In genomic region chr4:157824006-157824405, GRCh38 we compare ENCODE assay signal across 14 cellular contexts.
"Had no signal": no experiment of that assay in that cellular context is flagged by ENCODE, and none has a peak within 500 bp of the region (broad histone marks: within the 10 kb centered on the region; RNA-seq: fewer than 3 reads in every experiment).

No MANE protein-coding gene starts in this region.

- H3K4me3 Mint-ChIP-seq: activated T-cell treated with anti-CD3 and anti-CD28 coated beads, Interleukin-2, amount 50 U/mL, for 72 hours; immature natural killer cell; stimulated activated naive CD8-positive, alpha-beta T cell treated with anti-CD3 and anti-CD28 coated beads, Interleukin-15, amount 100 ng/mL, for 72 hours; T-helper 1 cell treated with Interleukin-12 subunit alpha and Interleukin-12 subunit beta and Interleukin-4 antibody, amounts not matched to agents 30 μg/mL and 1 μg/mL, for 36 hours had no signal

- H3K36me3 ChIP-seq: ascending aorta, heart right ventricle had no signal

- H3K27me3 ChIP-seq: ascending aorta, heart right ventricle had no signal

- H3K4me3 ChIP-seq: ascending aorta, heart right ventricle had no signal

- H3K27me3 Mint-ChIP-seq: progenitor cell of endocrine pancreas; stimulated activated naive CD8-positive, alpha-beta T cell treated with anti-CD3 and anti-CD28 coated beads, Interleukin-15, amount 100 ng/mL, for 72 hours had no signal

- H3K9me3 ChIP-seq: ascending aorta had no signal

- DNase-seq: activated CD4-positive, CD25-positive, alpha-beta regulatory T cell treated with anti-CD3 and anti-CD28 coated beads, Interleukin-2, amount 50 U/mL, for 72 hours; activated effector memory CD4-positive, alpha-beta T cell treated with anti-CD3 and anti-CD28 coated beads, Interleukin-2, amount 50 U/mL, for 16 hours; activated naive CD4-positive, alpha-beta T cell treated with anti-CD3 and anti-CD28 coated beads, Interleukin-2, amount 50 U/mL, for 16 hours; activated T-cell treated with anti-CD3 and anti-CD28 coated beads, Interleukin-2, amount 50 U/mL, for 72 hours; cerebellar nuclear complex; cortex of kidney; heart right ventricle; immature natural killer cell; midbrain; stimulated activated CD4-positive, alpha-beta T cell treated with anti-CD3 and anti-CD28 coated beads, Interleukin-2, amount 100 ng/mL, for 48 hours; stimulated activated naive CD8-positive, alpha-beta T cell treated with anti-CD3 and anti-CD28 coated beads, Interleukin-15, amount 100 ng/mL, for 72 hours had no signal

- ATAC-seq: activated T-cell treated with anti-CD3 and anti-CD28 coated beads, Interleukin-2, amount 50 U/mL, for 72 hours; heart right ventricle; stimulated activated naive CD8-positive, alpha-beta T cell treated with anti-CD3 and anti-CD28 coated beads, Interleukin-15, amount 100 ng/mL, for 72 hours had no signal

- H3K27ac ChIP-seq: ascending aorta, heart right ventricle had no signal

- H3K4me1 Mint-ChIP-seq: immature natural killer cell; stimulated activated naive CD8-positive, alpha-beta T cell treated with anti-CD3 and anti-CD28 coated beads, Interleukin-15, amount 100 ng/mL, for 72 hours had no signal

- H3K27ac Mint-ChIP-seq: activated T-cell treated with anti-CD3 and anti-CD28 coated beads, Interleukin-2, amount 50 U/mL, for 72 hours; immature natural killer cell; progenitor cell of endocrine pancreas; stimulated activated naive CD8-positive, alpha-beta T cell treated with anti-CD3 and anti-CD28 coated beads, Interleukin-15, amount 100 ng/mL, for 72 hours; T-helper 1 cell treated with Interleukin-12 subunit alpha and Interleukin-12 subunit beta and Interleukin-4 antibody, amounts not matched to agents 30 μg/mL and 1 μg/mL, for 36 hours had no signal

- H3K36me3 Mint-ChIP-seq: immature natural killer cell had no signal

- H3K4me1 ChIP-seq: ascending aorta, heart right ventricle had no signal
